1 cellular context compared by ENCODE assay signal in the genomic region with DNA sequence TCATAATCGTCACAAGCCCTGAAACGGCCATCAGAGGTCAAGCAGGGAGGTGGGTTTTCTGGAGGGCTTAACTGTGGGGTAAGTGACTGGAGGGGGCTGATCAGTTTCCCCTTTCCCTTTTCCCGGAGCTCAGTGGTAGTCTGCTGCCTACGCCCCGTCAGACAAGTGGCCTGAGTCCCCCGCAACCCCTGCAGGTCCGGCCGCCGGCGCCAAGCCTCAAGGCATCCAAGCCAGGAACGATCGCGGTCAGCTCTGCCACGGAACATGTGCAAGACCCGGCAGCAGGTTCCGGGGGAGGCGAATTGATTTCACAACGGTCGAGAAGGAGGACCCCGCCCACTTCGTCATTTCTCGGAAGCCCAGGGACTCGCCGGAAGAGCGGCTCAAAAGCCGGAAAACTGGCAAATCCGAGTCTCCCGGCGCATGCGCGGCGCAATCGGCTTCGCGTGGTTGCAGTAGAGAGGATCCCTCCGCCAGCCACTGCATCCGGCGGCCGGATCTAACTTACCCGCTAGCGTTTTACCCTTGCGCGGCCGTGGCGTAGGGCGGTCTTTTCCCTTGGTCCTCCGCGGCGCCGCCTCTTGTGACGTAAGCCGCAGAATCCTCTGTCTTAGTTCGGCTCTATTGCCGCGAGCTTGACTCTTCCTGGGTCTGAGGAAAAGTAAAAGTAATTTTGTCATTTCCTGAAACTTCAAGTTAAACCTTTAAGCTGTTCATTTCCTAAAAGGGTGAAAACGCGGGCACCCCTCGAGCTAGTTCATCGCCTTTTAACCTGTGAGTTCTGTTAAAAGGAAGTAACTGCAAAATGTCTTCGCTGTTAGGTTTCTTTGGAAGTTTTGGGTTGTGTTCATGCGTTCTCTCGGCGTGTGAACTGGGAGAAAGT.
TF ChIP-seq lines count a peak whose summit lies in the region.

No MANE protein-coding gene starts in this region.

TF ChIP-seq in HepG2, 621 proteins besides CTCF, POLR2A, EP300 and RAD21 (continued from another document and continues in another):
- TF ChIP-seq ZUFSP (CRISPR knock-in tag; IDR thresholded peaks at IDR 0.05; ENCODE audit: borderline replicate concordance) (no peak), ZNF225 (CRISPR knock-in tag; IDR thresholded peaks at IDR 0.05) (no peak; the same call in none of the 2 replicates), TRIM22 (IDR thresholded peaks at IDR 0.05) (no peak), MLX (CRISPR knock-in tag; IDR thresholded peaks at IDR 0.05) (peak; percentile 75; the same call in 1 of the 2 replicates), MIXL1 (CRISPR knock-in tag; IDR thresholded peaks at IDR 0.05) (peak; percentile 80), ZNF343 (CRISPR knock-in tag; IDR thresholded peaks at IDR 0.05) (peak; percentile 84), SNAPC5 (CRISPR knock-in tag; IDR thresholded peaks at IDR 0.05; ENCODE audit: borderline replicate concordance) (peak; percentile 91; the same call in 1 of the 2 replicates), ARID2 (CRISPR knock-in tag; IDR thresholded peaks at IDR 0.05; ENCODE audit: borderline replicate concordance) (peak; percentile 92; the same call in 1 of the 2 replicates), YY1 (IDR thresholded peaks at IDR 0.05; ENCODE audit: insufficient read depth, insufficient replicate concordance, low read depth, low read length) (peak; percentile 75), MAX (IDR thresholded peaks at IDR 0.05) (peak; percentile 97), ATF7-NPFF (CRISPR knock-in tag; IDR thresholded peaks at IDR 0.05; ENCODE audit: low read depth) (peak; percentile 93; the same call in 1 of the 2 replicates), ZNF850 (CRISPR knock-in tag; conservative IDR thresholded peaks at IDR 0.05) (no peak), XRCC5 (optimal IDR thresholded peaks at IDR 0.05; ENCODE audit: low read length) (peak; percentile 66), PAXIP1 (CRISPR knock-in tag; conservative IDR thresholded peaks at IDR 0.05) (peak; percentile 73), ZNF615 (CRISPR knock-in tag; IDR thresholded peaks at IDR 0.05; ENCODE audit: borderline replicate concordance) (peak; percentile 28; the same call in 1 of the 2 replicates), KLF15 (CRISPR knock-in tag; IDR thresholded peaks at IDR 0.05; ENCODE audit: borderline replicate concordance) (peak; percentile 71; the same call in 1 of the 2 replicates), DMAP1 (CRISPR knock-in tag; IDR thresholded peaks at IDR 0.05) (peak; percentile 98), TEAD3 (CRISPR knock-in tag; optimal IDR thresholded peaks at IDR 0.05; ENCODE audit: borderline replicate concordance) (peak; percentile 74), HNRNPL (IDR thresholded peaks at IDR 0.05; ENCODE audit: low read depth, low read length) (peak; percentile 66; the same call in 1 of the 2 replicates), SP2 (CRISPR knock-in tag; IDR thresholded peaks at IDR 0.05) (peak; percentile 46; the same call in 1 of the 2 replicates), ZNF660 (CRISPR knock-in tag; IDR thresholded peaks at IDR 0.05; ENCODE audit: borderline replicate concordance, low read depth) (peak; percentile 86; the same call in 1 of the 2 replicates), IKZF1 (IDR thresholded peaks at IDR 0.05) (no peak), GPN1 (CRISPR knock-in tag; IDR thresholded peaks at IDR 0.05; ENCODE audit: borderline replicate concordance) (no peak), POLR2AphosphoS5 (IDR thresholded peaks at IDR 0.05; ENCODE audit: low read depth, low read length) (peak; percentile 89), ZBTB39 (CRISPR knock-in tag; IDR thresholded peaks at IDR 0.05) (no peak), CBX5 (CRISPR knock-in tag; IDR thresholded peaks at IDR 0.05; ENCODE audit: borderline replicate concordance) (peak; percentile 91; the same call in 1 of the 2 replicates), ZNF407 (CRISPR knock-in tag; IDR thresholded peaks at IDR 0.05; ENCODE audit: not compliant biosample characterization) (peak; percentile 99), ZNF713 (CRISPR knock-in tag; IDR thresholded peaks at IDR 0.05) (no peak), SALL2 (CRISPR knock-in tag; IDR thresholded peaks at IDR 0.05) (peak; percentile 93)
- TF ChIP-seq, protein P1, sequence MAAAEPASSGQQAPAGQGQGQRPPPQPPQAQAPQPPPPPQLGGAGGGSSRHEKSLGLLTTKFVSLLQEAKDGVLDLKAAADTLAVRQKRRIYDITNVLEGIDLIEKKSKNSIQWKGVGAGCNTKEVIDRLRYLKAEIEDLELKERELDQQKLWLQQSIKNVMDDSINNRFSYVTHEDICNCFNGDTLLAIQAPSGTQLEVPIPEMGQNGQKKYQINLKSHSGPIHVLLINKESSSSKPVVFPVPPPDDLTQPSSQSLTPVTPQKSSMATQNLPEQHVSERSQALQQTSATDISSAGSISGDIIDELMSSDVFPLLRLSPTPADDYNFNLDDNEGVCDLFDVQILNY (CRISPR knock-in tag; conservative IDR thresholded peaks at IDR 0.05), result 0 out of 2 replicates have a peak, but pooled peaks have one; percentile 14
- TF ChIP-seq, protein P2, sequence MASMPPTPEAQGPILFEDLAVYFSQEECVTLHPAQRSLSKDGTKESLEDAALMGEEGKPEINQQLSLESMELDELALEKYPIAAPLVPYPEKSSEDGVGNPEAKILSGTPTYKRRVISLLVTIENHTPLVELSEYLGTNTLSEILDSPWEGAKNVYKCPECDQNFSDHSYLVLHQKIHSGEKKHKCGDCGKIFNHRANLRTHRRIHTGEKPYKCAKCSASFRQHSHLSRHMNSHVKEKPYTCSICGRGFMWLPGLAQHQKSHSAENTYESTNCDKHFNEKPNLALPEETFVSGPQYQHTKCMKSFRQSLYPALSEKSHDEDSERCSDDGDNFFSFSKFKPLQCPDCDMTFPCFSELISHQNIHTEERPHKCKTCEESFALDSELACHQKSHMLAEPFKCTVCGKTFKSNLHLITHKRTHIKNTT (CRISPR knock-in tag; IDR thresholded peaks at IDR 0.05), result no peak
